8 cellular contexts compared by ENCODE assay signal in the genomic region with DNA sequence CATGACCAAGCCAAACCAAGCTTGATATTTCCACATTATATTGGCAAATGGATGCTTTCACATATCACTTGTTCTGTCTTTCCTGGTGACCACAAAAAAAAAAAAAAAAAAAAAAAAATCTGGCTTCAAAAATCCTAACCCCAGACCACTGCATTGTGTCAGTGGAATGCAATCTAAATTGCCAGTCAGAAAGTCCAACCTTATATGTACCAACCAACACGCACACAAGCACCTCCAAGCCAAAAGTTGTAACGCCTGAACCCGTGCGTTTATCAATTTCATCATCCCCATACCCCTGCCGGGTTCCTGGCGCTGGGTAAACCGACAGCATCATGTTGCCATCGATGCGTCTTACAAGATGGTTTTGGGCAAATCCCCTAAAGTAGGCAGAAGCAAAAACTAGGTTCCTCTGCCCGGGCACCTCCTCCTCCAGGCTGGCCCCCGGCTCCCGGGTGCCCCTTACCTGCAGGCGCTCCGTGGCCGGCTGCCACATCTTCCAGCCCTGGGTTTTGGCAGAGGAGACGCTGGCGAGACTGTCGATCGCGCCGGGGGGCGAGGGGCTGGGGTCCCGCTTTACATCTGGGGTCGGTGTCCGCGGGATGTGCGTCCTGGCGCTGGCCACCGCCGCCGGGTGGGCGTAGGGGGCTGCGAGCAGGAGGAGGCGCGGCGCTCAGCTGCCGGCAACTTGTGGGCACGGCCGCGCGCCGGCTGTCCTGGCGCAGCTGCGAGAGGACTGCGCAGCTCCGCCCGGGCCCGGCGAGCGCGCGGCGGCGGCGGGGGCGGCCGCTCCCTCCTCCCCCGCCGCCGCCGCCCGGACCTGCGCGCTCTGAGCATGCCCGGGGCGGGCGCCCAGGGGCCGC. TPM values are rescaled to one million over a fixed set of nuclear protein-coding genes. Genes with fewer than 3 reads are reported as not detected.
DNase-seq lines count a peak whose midpoint lies in the region; ATAC-seq and TF ChIP-seq lines count a peak whose summit lies in the region.

A gene with protein sequence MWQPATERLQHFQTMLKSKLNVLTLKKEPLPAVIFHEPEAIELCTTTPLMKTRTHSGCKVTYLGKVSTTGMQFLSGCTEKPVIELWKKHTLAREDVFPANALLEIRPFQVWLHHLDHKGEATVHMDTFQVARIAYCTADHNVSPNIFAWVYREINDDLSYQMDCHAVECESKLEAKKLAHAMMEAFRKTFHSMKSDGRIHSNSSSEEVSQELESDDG (minus strand): TSS at position 737 of the 860 bp plus-strand sequence. CDS start 244 bp downstream, at position 493.

- H3K27ac Mint-ChIP-seq in stimulated activated naive CD8-positive, alpha-beta T cell treated with anti-CD3 and anti-CD28 coated beads, Interleukin-15, amount 100 ng/mL, for 72 hours: no peak within 1 kb of the TSS

- H3K9me3 ChIP-seq in HUES6 (ENCODE audit: control insufficient read depth, insufficient read depth, low read depth, low read length) (no peaks in the 10 kb centered on the region), adipocyte (ENCODE audit: control insufficient read depth, low read length) (no peaks in the 10 kb centered on the region), iPS DF 6.9 (ENCODE audit: control insufficient read depth, insufficient read depth, low read length) (no peaks in the 10 kb centered on the region), sigmoid colon (no peaks in the 10 kb centered on the region)

- no peak for TF ChIP-seq EP300 in sigmoid colon (IDR thresholded peaks at IDR 0.05)

- H3K9ac ChIP-seq in HUES6 (ENCODE audit: low read length) (peak within 1 kb of the TSS; percentile 37), adipocyte (ENCODE audit: low read length) (peak within 1 kb of the TSS; percentile 83)

- H3K27me3 Mint-ChIP-seq in stimulated activated naive CD8-positive, alpha-beta T cell treated with anti-CD3 and anti-CD28 coated beads, Interleukin-15, amount 100 ng/mL, for 72 hours: peaks cover 30% of the 10 kb centered on the region

- no peak for ATAC-seq in stimulated activated naive CD8-positive, alpha-beta T cell treated with anti-CD3 and anti-CD28 coated beads, Interleukin-15, amount 100 ng/mL, for 72 hours

- DNase-seq in adipocyte (ENCODE audit: low read depth) (peak; percentile 84), iPS DF 6.9 (ENCODE audit: low read depth, low spot score) (no peak), sigmoid colon (peak; percentile 72), COLO829 (ENCODE audit: low spot score) (no peak), GM20000 (ENCODE audit: low spot score) (no peak)
- no peak for DNase-seq in stimulated activated naive CD4-positive, alpha-beta T cell treated with Interleukin-2 at 50 U/mL for 16 hours (lab: John Stamatoyannopoulos, UW)
- DNase-seq in stimulated activated naive CD8-positive, alpha-beta T cell treated with anti-CD3 and anti-CD28 coated beads, Interleukin-15, amount 100 ng/mL, for 72 hours: no peak

- no peaks in the 10 kb centered on the region for H3K4me1 Mint-ChIP-seq in stimulated activated naive CD8-positive, alpha-beta T cell treated with anti-CD3 and anti-CD28 coated beads, Interleukin-15, amount 100 ng/mL, for 72 hours

- no peaks in the 10 kb centered on the region for H3K9me3 Mint-ChIP-seq in stimulated activated naive CD8-positive, alpha-beta T cell treated with anti-CD3 and anti-CD28 coated beads, Interleukin-15, amount 100 ng/mL, for 72 hours

- peaks cover 37% of the 10 kb centered on the region for H3K27me3 ChIP-seq in HUES6 (ENCODE audit: control insufficient read depth, insufficient read depth, low read length)
- H3K27me3 ChIP-seq in adipocyte (replicated peaks; ENCODE audit: control insufficient read depth, insufficient read depth, low read length): no peaks in the 10 kb centered on the region
- no peaks in the 10 kb centered on the region; the same call in 1 of the 2 replicates for H3K27me3 ChIP-seq in iPS DF 6.9 (ENCODE audit: control insufficient read depth, insufficient read depth, low read length)
- no peaks in the 10 kb centered on the region for H3K27me3 ChIP-seq in sigmoid colon

- H3K4me3 Mint-ChIP-seq in stimulated activated naive CD8-positive, alpha-beta T cell treated with anti-CD3 and anti-CD28 coated beads, Interleukin-15, amount 100 ng/mL, for 72 hours: no peak within 1 kb of the TSS

- no peaks in the 10 kb centered on the region for H3K36me3 ChIP-seq in HUES6 (ENCODE audit: control insufficient read depth, insufficient read depth, low read length)
- no peaks in the 10 kb centered on the region for H3K36me3 ChIP-seq in adipocyte (ENCODE audit: control insufficient read depth, insufficient read depth, low read length, severe bottlenecking)
- no peaks in the 10 kb centered on the region for H3K36me3 ChIP-seq in iPS DF 6.9 (ENCODE audit: control insufficient read depth, insufficient read depth, low read length)
- H3K36me3 ChIP-seq in sigmoid colon: no peaks in the 10 kb centered on the region

- no peak for TF ChIP-seq CTCF in sigmoid colon (IDR thresholded peaks at IDR 0.05)
- TF ChIP-seq CTCF in GM20000 (IDR thresholded peaks at IDR 0.05; ENCODE audit: extremely low read depth, missing control alignments): no peak

- intact Hi-C loops in sigmoid colon (cut with DNase I): loop anchor here (10.0 kb wide), 2 partner anchors 144 to 576 kb away; no protein-coding TSS in a partner anchor

- TF ChIP-seq POLR2A in sigmoid colon (IDR thresholded peaks at IDR 0.05): peak in 1 of 2 donors; percentile 17

- WGBS in iPS DF 6.9 (ENCODE audit: insufficient coverage, insufficient read length): no CpG with 5 or more reads among the region's 68 CpGs
- 1 to 4% methylated on average over 68 of the region's 68 CpGs for WGBS in sigmoid colon, 2 donors

- H3K4me3 ChIP-seq in HUES6 (ENCODE audit: low read depth, low read length): peak within 1 kb of the TSS; percentile 80
- peak within 1 kb of the TSS; percentile 84 for H3K4me3 ChIP-seq in adipocyte (ENCODE audit: low read length)
- H3K4me3 ChIP-seq in iPS DF 6.9 (ENCODE audit: low read length): peak within 1 kb of the TSS; percentile 57; the same call in 1 of the 2 replicates
- peak within 1 kb of the TSS; percentile 44 to 72 (median 68) for H3K4me3 ChIP-seq in sigmoid colon

- H3K27ac ChIP-seq in HUES6 (ENCODE audit: low read depth, low read length) (no peak within 1 kb of the TSS), iPS DF 6.9 (ENCODE audit: low read length) (no peak within 1 kb of the TSS), sigmoid colon (peak within 1 kb of the TSS; percentile 70 to 81 (median 78))

- H3K4me1 ChIP-seq in HUES6 (ENCODE audit: control insufficient read depth, insufficient read depth, low read length) (peaks cover 13% of the 10 kb centered on the region; the same call in 1 of the 2 replicates), adipocyte (ENCODE audit: control insufficient read depth, insufficient read depth, low read length) (peaks cover 31% of the 10 kb centered on the region), iPS DF 6.9 (ENCODE audit: control insufficient read depth, insufficient read depth, low read length) (no peaks in the 10 kb centered on the region), sigmoid colon (peaks cover 0 to 22% (median 10%) of the 10 kb centered on the region in 4 donors)

RNA-seq across cellular contexts. Expression of the gene that starts here (rescaled TPM):
- total RNA-seq in sigmoid colon: 10 to 100 TPM; 40.5 to 83.6 (median 67.4) TPM
- 10 to 100 TPM; 19.7 to 71.5 (median 20.3) TPM for polyA plus RNA-seq in sigmoid colon

Comparison
In these comparisons a context has a peak if more than half of its experiments do, and no peak if none do; other contexts are left out.
1. H3K27ac ChIP-seq: peak in sigmoid colon (4 of 4); none in HUES6 (single experiment) and iPS DF 6.9 (single experiment).
2. DNase-seq: peak in adipocyte (single experiment) and sigmoid colon (single experiment); none in iPS DF 6.9 (single experiment), stimulated activated naive CD4-positive, alpha-beta T cell treated with Interleukin-2 at 50 U/mL for 16 hours (single experiment), COLO829 (single experiment), stimulated activated naive CD8-positive, alpha-beta T cell treated with anti-CD3 and anti-CD28 coated beads, Interleukin-15, amount 100 ng/mL, for 72 hours (0 of 2) and GM20000 (single experiment).
3. Peak in every context shown above with its lines, with median percentiles within 50 percentile points of each other: H3K4me3 ChIP-seq.